Comparison of ENCODE assay signal across 10 cellular contexts in genomic region chr10:102240467-102241036, GRCh38. TPM values are rescaled to one million over a fixed set of nuclear protein-coding genes. Genes with fewer than 3 reads are reported as not detected.
DNase-seq lines count a peak whose midpoint lies in the region; ATAC-seq, FAIRE-seq and TF ChIP-seq lines count a peak whose summit lies in the region.
"Had no signal": no experiment of that assay in that cellular context is flagged by ENCODE, and none has a peak within 500 bp of the region (broad histone marks: within the 10 kb centered on the region; RNA-seq: fewer than 3 reads in every experiment).

No MANE protein-coding gene starts in this region.

- H4K20me1 ChIP-seq in GM12878 (ENCODE audit: control insufficient read depth, insufficient read depth) = no peaks in the 10 kb centered on the region

- no peak for TF ChIP-seq POLR2A in GM12878 (IDR thresholded peaks at IDR 0.05; ENCODE audit: low read depth, low read length)
- TF ChIP-seq POLR2A in erythroblast (IDR thresholded peaks at IDR 0.05; ENCODE audit: low read length) = no peak

- RAD21 ChIA-PET in GM12878 (lab: Charles Lee; ENCODE audit: unreplicated experiment) = no interaction called here

- peak overlapping the region; percentile 85 for H3K4me3 Mint-ChIP-seq in HFFc6

- H3K4me1 ChIP-seq in GM12878 (ENCODE audit: control insufficient read depth, insufficient read depth, low read length) (peaks cover 4% of the 10 kb centered on the region; the same call in 1 of the 2 replicates), iPS-20b (ENCODE audit: insufficient read depth, low read length) (0 out of 2 replicates have a peak, but pooled peaks cover 2% of the 10 kb centered on the region)

- H3K79me2 ChIP-seq in GM12878 (ENCODE audit: control insufficient read depth, insufficient read depth, low read length) = peaks cover 2% of the 10 kb centered on the region

- no peak for TF ChIP-seq EP300 in GM12878 (IDR thresholded peaks at IDR 0.05; ENCODE audit: borderline replicate concordance in 1 of 2, control insufficient read depth in 1 of 2, low read depth in 2 of 2, low read length in 2 of 2)

- in situ Hi-C loops in GM12878 (cut with MboI) = no loop called here

- H3K27me3 Mint-ChIP-seq in HFFc6 (ENCODE audit: insufficient read depth) = peaks cover 16% of the 10 kb centered on the region

- H3K27ac ChIP-seq in GM12878 (ENCODE audit: control insufficient read depth, insufficient read depth) (no peak overlapping the region), iPS-20b (ENCODE audit: low read length) (no peak overlapping the region), skin epidermis (no peak overlapping the region)

- H3K9ac ChIP-seq in GM12878 (ENCODE audit: control insufficient read depth, insufficient read depth, low read length) (no peak overlapping the region), iPS-20b (ENCODE audit: low read depth, low read length) (no peak overlapping the region)

- SMC1A ChIA-PET in GM12878 (lab: Charles Lee; ENCODE audit: uncharacterized antibody, unreplicated experiment) = interaction anchor here (1.1 to 1.3 kb wide), 2 partner anchors 9 to 11 kb away, joined by 3 read pairs; no protein-coding TSS in a partner anchor

- intact Hi-C loops in GM12878 (cut with micrococcal nuclease; ENCODE audit: unreplicated experiment) = no loop called here

- no peak for FAIRE-seq in GM12878 (lab: Jason Lieb, UNC)

- TF ChIP-seq CTCF in HFFc6 (IDR thresholded peaks at IDR 0.05) = no peak
- TF ChIP-seq CTCF in GM12878 (IDR thresholded peaks at IDR 0.05 in 2 of 3, conservative IDR thresholded peaks at IDR 0.05 in 1 of 3; ENCODE audit: control insufficient read depth in 2 of 3, extremely low read depth in 1 of 3, insufficient read depth in 1 of 3, low read depth in 3 of 3, low read length in 3 of 3) = no peak

- H3K36me3 ChIP-seq in GM12878 (ENCODE audit: control insufficient read depth in 2 of 2, insufficient read depth in 2 of 2, low read length in 1 of 2) (no peaks in the 10 kb centered on the region), iPS-20b (ENCODE audit: insufficient read depth, low read depth, low read length) (no peaks in the 10 kb centered on the region)

- H3K27me3 ChIP-seq in GM12878 (replicated peaks in 1 of 2; ENCODE audit: control insufficient read depth in 2 of 2, insufficient read depth in 2 of 2, low read length in 1 of 2) (peaks cover 8 to 15% of the 10 kb centered on the region in 2 experiments), iPS-20b (ENCODE audit: insufficient read depth, low read length) (peaks cover 80% of the 10 kb centered on the region)

- peaks cover 54% of the 10 kb centered on the region for H3K4me1 Mint-ChIP-seq in HFFc6 (ENCODE audit: low read depth)

- H3K36me3 Mint-ChIP-seq in HFFc6 (ENCODE audit: low read depth) = no peaks in the 10 kb centered on the region

- no peak overlapping the region for H2AFZ ChIP-seq in GM12878 (ENCODE audit: control insufficient read depth, low read depth, low read length)

- ATAC-seq in GM12878 = no peak
- no peak for ATAC-seq in GM18858 (IDR thresholded peaks at IDR 0.05; ENCODE audit: unreplicated experiment)
- no peak for ATAC-seq in HG02571 (IDR thresholded peaks at IDR 0.05; ENCODE audit: unreplicated experiment)

- no TSS peak for BruUV-seq in GM12878 (replicated peaks; lab: Mats Ljungman, UMichigan)

- 31% methylated on average over 39 of the region's 40 CpGs for WGBS in GM12878 (ENCODE audit: insufficient coverage, insufficient replicate concordance, low lambda C conversion rate, missing lambda C conversion rate)

- no peak for TF ChIP-seq RAD21 in GM12878 (IDR thresholded peaks at IDR 0.05; ENCODE audit: insufficient read depth, low read depth, low read length)

- H3K27ac Mint-ChIP-seq in HFFc6 = no peak overlapping the region

- no peaks in the 10 kb centered on the region for H3K9me3 Mint-ChIP-seq in HFFc6

- no peak for DNase-seq in HFFc6
- no peak for DNase-seq in GM12878 (ENCODE audit: low read depth, low spot score)
- DNase-seq in C1 segment of cervical spinal cord (lab: John Stamatoyannopoulos, UW) = no peak
- DNase-seq in erythroblast (lab: John Stamatoyannopoulos, UW) = no peak
- DNase-seq: KBM-7 had no signal

- H3K4me3 ChIP-seq in GM12878 (no peak overlapping the region), iPS-20b (ENCODE audit: low read length) (peak overlapping the region; percentile 75; the same call in 1 of the 2 replicates), skin epidermis (peak overlapping the region; percentile 26 to 54 (median 45))

- CTCF ChIA-PET in GM12878 (lab: Yijun Ruan, JAX) = interaction anchor here (4.2 to 15.4 kb wide), 2 partner anchors 11 to 115 kb away, joined by 16 to 632 read pairs; no protein-coding TSS in a partner anchor

- peak overlapping the region; percentile 85; the same call in 1 of the 2 replicates for H3K4me2 ChIP-seq in GM12878 (ENCODE audit: control insufficient read depth, insufficient read depth)

- no peaks in the 10 kb centered on the region for H3K9me3 ChIP-seq in GM12878 (replicated peaks; ENCODE audit: control insufficient read depth, insufficient read depth, low read length)
- H3K9me3 ChIP-seq in iPS-20b (ENCODE audit: insufficient read depth, low read depth, low read length) = no peaks in the 10 kb centered on the region

- POLR2A ChIA-PET in GM12878 (lab: Charles Lee) = no interaction called here

RNA-seq across cellular contexts. Expression of gene PITX3, which starts 0.8 kb away (rescaled TPM):
- under 1 TPM in 1 of 6 experiments, not detected in 5; 0.14 TPM for total RNA-seq in HFFc6 (2021; fragmentation: NEBNext Ultra II Directional; extraction: Animal tissue kit (Norgen Biotek cat#: 25700))
- not detected in 2 replicates for total RNA-seq in GM12878 (2013; cell fraction: nucleolus; rRNA removed)
- total RNA-seq in GM12878 (2014; rRNA removed) (not detected in 2 replicates), GM12878 (2014; rRNA removed; fragmentation: Illumina TruSeq; extraction: Trizol) (not detected in 2 replicates), GM12878 (2021) (not detected in 2 replicates)
- polyA plus RNA-seq in GM12878 (2011; ENCODE audit: low read depth) = not detected
- polyA plus RNA-seq in GM12878 (2011; rRNA removed) (not detected in 2 replicates), GM12878 (2014; fragmentation: Illumina TruSeq; extraction: Trizol) (not detected in 2 replicates), GM12878 (2014; fragmentation: Nextera tagmentation; extraction: Ambion mirVana) (not detected), GM12878 (2014; rRNA removed) (not detected in 2 replicates), GM12878 (2016; fragmentation: Nextera tagmentation; extraction: Ambion mirVana) (not detected)
- polyA plus RNA-seq in GM12878 (2011; cell fraction: cytosol; rRNA removed) = not detected in 2 replicates
- not detected in 2 replicates for polyA plus RNA-seq in GM12878 (2011; cell fraction: nucleus; rRNA removed)
- polyA plus RNA-seq in GM12878 (2012) = not detected in 2 replicates
- polyA minus RNA-seq in GM12878 (2011; rRNA and poly(A)+ RNA removed) = not detected in 2 replicates
- polyA minus RNA-seq in GM12878 (2011; cell fraction: cytosol; rRNA and poly(A)+ RNA removed) = not detected in 2 replicates
- polyA minus RNA-seq in GM12878 (2011; cell fraction: nucleus; rRNA and poly(A)+ RNA removed) = not detected in 2 replicates
- total RNA-seq: SK-MEL-5 had no signal

RNA-seq across cellular contexts. Expression of gene GBF1, which starts 4.8 kb away (rescaled TPM):
- 10 to 100 TPM; 67.2 to 83.6 (median 74.2) TPM for total RNA-seq in HFFc6 (2021; fragmentation: NEBNext Ultra II Directional; extraction: Animal tissue kit (Norgen Biotek cat#: 25700))
- total RNA-seq in GM12878 (2013; cell fraction: nucleolus; rRNA removed) = 47.9 and 50.1 TPM in 2 replicates
- total RNA-seq in GM12878 (2014; rRNA removed) = 21.4 and 23.0 TPM in 2 replicates
- 13.3 and 13.8 TPM in 2 replicates for total RNA-seq in GM12878 (2014; rRNA removed; fragmentation: Illumina TruSeq; extraction: Trizol)
- 38.8 and 42.0 TPM in 2 replicates for total RNA-seq in GM12878 (2021)
- 23.0 TPM for polyA plus RNA-seq in GM12878 (2011; ENCODE audit: low read depth)
- 6.5 and 20.7 TPM in 2 replicates for polyA plus RNA-seq in GM12878 (2011; rRNA removed)
- 15.0 and 20.8 TPM in 2 replicates for polyA plus RNA-seq in GM12878 (2011; cell fraction: cytosol; rRNA removed)
- 46.7 and 52.1 TPM in 2 replicates for polyA plus RNA-seq in GM12878 (2011; cell fraction: nucleus; rRNA removed)
- polyA plus RNA-seq in GM12878 (2012) = 29.0 and 31.0 TPM in 2 replicates
- 25.5 and 30.4 TPM in 2 replicates for polyA plus RNA-seq in GM12878 (2014; fragmentation: Illumina TruSeq; extraction: Trizol)
- polyA plus RNA-seq in GM12878 (2014; fragmentation: Nextera tagmentation; extraction: Ambion mirVana) = 1 to 10 TPM in 1 of 2 experiments, under 1 TPM in 1; 0.82 to 1.2 TPM
- polyA plus RNA-seq in GM12878 (2014; rRNA removed) = 19.6 and 24.3 TPM in 2 replicates
- 10 to 100 TPM; 29.5 to 35.6 TPM for polyA plus RNA-seq in GM12878 (2016; fragmentation: Nextera tagmentation; extraction: Ambion mirVana)
- 30.3 and 46.3 TPM in 2 replicates for polyA minus RNA-seq in GM12878 (2011; rRNA and poly(A)+ RNA removed)
- 16.7 and 19.4 TPM in 2 replicates for polyA minus RNA-seq in GM12878 (2011; cell fraction: cytosol; rRNA and poly(A)+ RNA removed)
- 38.2 and 44.3 TPM in 2 replicates for polyA minus RNA-seq in GM12878 (2011; cell fraction: nucleus; rRNA and poly(A)+ RNA removed)

RNA-seq across cellular contexts. Expression of gene ELOVL3, which starts 14.5 kb away (rescaled TPM):
- total RNA-seq in HFFc6 (2021; fragmentation: NEBNext Ultra II Directional; extraction: Animal tissue kit (Norgen Biotek cat#: 25700)) = under 1 TPM in 4 of 6 experiments, not detected in 2; 0.11 to 0.21 (median 0.16) TPM
- total RNA-seq in GM12878 (2013; cell fraction: nucleolus; rRNA removed) = not detected in 2 replicates
- total RNA-seq in GM12878 (2014; rRNA removed) (0.11 TPM in 1 of 2 replicates, not detected in the other), GM12878 (2014; rRNA removed; fragmentation: Illumina TruSeq; extraction: Trizol) (not detected in 2 replicates), GM12878 (2021) (not detected in 2 replicates)
- polyA plus RNA-seq in GM12878 (2011; ENCODE audit: low read depth) = not detected
- polyA plus RNA-seq in GM12878 (2011; rRNA removed) (0.09 and 0.10 TPM in 2 replicates), GM12878 (2014; fragmentation: Illumina TruSeq; extraction: Trizol) (not detected in 2 replicates), GM12878 (2014; fragmentation: Nextera tagmentation; extraction: Ambion mirVana) (not detected), GM12878 (2014; rRNA removed) (0.09 TPM in 1 of 2 replicates, not detected in the other), GM12878 (2016; fragmentation: Nextera tagmentation; extraction: Ambion mirVana) (under 1 TPM in 1 of 2 experiments, not detected in 1; 0.18 TPM)
- polyA plus RNA-seq in GM12878 (2011; cell fraction: cytosol; rRNA removed) = 0.08 and 0.09 TPM in 2 replicates
- polyA plus RNA-seq in GM12878 (2011; cell fraction: nucleus; rRNA removed) = 0.07 TPM in 1 of 2 replicates, not detected in the other
- polyA plus RNA-seq in GM12878 (2012) = 0.08 TPM in 1 of 2 replicates, not detected in the other
- polyA minus RNA-seq in GM12878 (2011; rRNA and poly(A)+ RNA removed) = not detected in 2 replicates
- polyA minus RNA-seq in GM12878 (2011; cell fraction: cytosol; rRNA and poly(A)+ RNA removed) = not detected in 2 replicates
- polyA minus RNA-seq in GM12878 (2011; cell fraction: nucleus; rRNA and poly(A)+ RNA removed) = not detected in 2 replicates
